20 cellular contexts compared by ENCODE assay signal in the genomic region with DNA sequence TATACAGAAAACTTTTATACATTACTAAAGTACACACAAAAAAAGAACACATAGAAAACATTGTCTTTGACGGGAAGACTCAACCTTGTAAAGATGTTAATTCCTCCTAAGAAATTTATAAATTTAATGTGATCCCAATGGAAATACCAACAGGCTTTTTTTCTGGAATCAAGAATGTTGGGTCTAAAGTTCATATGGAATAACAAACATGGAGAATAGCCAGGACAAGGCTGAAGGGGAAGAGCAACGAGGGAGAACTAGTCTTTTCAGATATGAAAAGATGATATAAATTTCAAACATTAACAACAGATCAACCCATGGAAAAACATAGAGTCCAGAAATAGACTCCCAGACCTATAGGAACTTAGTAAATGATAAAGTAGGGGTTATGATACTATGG.
"Had no signal": no experiment of that assay in that cellular context is flagged by ENCODE, and none has a peak within 500 bp of the region (broad histone marks: within the 10 kb centered on the region; RNA-seq: fewer than 3 reads in every experiment).

No MANE protein-coding gene starts in this region.

- H3K4me1 ChIP-seq: uterus had no signal

- H3K36me3 Mint-ChIP-seq: naive B cell had no signal

- H3K27ac ChIP-seq: heart left ventricle, left ventricle myocardium inferior, neutrophil, tibial artery, upper lobe of left lung, uterus had no signal

- H3K4me3 ChIP-seq: dorsolateral prefrontal cortex, heart left ventricle, left ventricle myocardium inferior, lung, smooth muscle cell, tibial artery, upper lobe of left lung, uterus had no signal

- ATAC-seq: heart left ventricle; right cardiac atrium; stimulated activated effector memory CD8-positive, alpha-beta T cell treated with anti-CD3 and anti-CD28 coated beads, Interleukin-12 subunit alpha, Interleukin-12 subunit beta, amount 100 ng/mL, for 72 hours had no signal

- H3K4me2 ChIP-seq: smooth muscle cell had no signal

- H3K9me3 ChIP-seq: heart left ventricle, left ventricle myocardium inferior, neutrophil, tibial artery, upper lobe of left lung, uterus had no signal

- H3K27ac Mint-ChIP-seq: stimulated activated effector memory CD8-positive, alpha-beta T cell treated with anti-CD3 and anti-CD28 coated beads, Interleukin-12 subunit alpha, Interleukin-12 subunit beta, amount 100 ng/mL, for 72 hours; stimulated activated naive CD8-positive, alpha-beta T cell treated with anti-CD3 and anti-CD28 coated beads, Interleukin-15, Interleukin-2, amounts not matched to agents 100 ng/mL and 50 ng/mL, for 24 hours had no signal

- H3K9me3 Mint-ChIP-seq: naive B cell; stimulated activated effector memory CD8-positive, alpha-beta T cell treated with anti-CD3 and anti-CD28 coated beads, Interleukin-12 subunit alpha, Interleukin-12 subunit beta, amount 100 ng/mL, for 72 hours; stimulated activated naive CD8-positive, alpha-beta T cell treated with anti-CD3 and anti-CD28 coated beads, Interleukin-15, Interleukin-2, amounts not matched to agents 100 ng/mL and 50 ng/mL, for 24 hours had no signal

- H3K36me3 ChIP-seq: neutrophil, uterus had no signal

- DNase-seq: cortex of kidney; dorsolateral prefrontal cortex; effector CD8-positive, alpha-beta T cell; heart left ventricle; hypothalamus; left ventricle myocardium inferior; mesenchymal stem cell; midbrain; naive B cell; right cardiac atrium; stimulated activated CD4-positive, alpha-beta T cell treated with anti-CD3 and anti-CD28 coated beads, Interleukin-4, amount 100 ng/mL, for 1 hour; stimulated activated CD8-positive, alpha-beta memory T cell treated with anti-CD3 and anti-CD28 coated beads, Interleukin-4, amount 100 ng/mL, for 48 hours; tibial artery; uterus had no signal

- H3K4me3 Mint-ChIP-seq: naive B cell; stimulated activated effector memory CD8-positive, alpha-beta T cell treated with anti-CD3 and anti-CD28 coated beads, Interleukin-12 subunit alpha, Interleukin-12 subunit beta, amount 100 ng/mL, for 72 hours; stimulated activated naive CD8-positive, alpha-beta T cell treated with anti-CD3 and anti-CD28 coated beads, Interleukin-15, Interleukin-2, amounts not matched to agents 100 ng/mL and 50 ng/mL, for 24 hours had no signal

- H3K27me3 Mint-ChIP-seq: naive B cell; stimulated activated naive CD8-positive, alpha-beta T cell treated with anti-CD3 and anti-CD28 coated beads, Interleukin-15, Interleukin-2, amounts not matched to agents 100 ng/mL and 50 ng/mL, for 24 hours had no signal

- H3K27me3 ChIP-seq: dorsolateral prefrontal cortex, heart left ventricle, neutrophil, tibial artery, upper lobe of left lung, uterus had no signal
